ENCODE assay signal across 1 cellular context in the genomic region with DNA sequence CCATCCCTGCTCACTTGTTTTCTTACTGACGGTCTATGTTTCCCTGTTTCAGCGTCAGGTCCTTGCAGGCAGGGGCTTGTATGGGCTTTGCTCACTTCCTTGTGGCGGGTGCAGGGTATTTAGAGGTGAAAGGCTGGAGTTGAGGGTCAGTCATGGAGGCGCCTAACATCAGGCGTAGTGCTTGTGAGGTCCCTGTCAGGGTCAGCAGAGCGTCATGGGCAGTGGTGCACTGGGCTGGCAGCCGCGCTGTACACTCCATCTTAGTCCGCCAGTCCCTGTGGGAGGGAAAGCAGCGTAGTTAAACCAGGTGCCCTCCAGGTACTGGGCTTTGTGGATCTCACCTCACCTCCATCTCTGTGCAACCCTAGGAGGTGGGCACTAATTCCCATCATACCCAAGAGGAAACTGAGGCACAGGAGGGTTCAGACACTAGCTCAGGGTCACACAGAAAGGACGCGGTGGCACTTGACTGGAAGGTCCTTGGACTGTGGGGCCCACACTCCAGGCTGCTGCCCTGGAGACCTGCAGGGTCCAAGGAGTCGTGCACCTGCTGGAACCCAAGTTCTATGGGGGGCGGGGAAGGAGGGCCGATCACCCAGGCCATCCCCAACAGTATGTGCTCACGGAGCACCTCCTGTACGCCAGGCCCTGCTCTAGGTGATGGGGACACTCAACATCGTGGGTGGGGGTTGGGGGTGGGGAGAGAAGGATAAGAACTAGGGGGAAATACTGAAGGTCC.
TF ChIP-seq lines count a peak whose summit lies in the region.

No MANE protein-coding gene starts in this region.

TF ChIP-seq in IMR-90, 13 proteins besides CTCF, POLR2A, EP300 and RAD21:
- no peak for TF ChIP-seq FOS (IDR thresholded peaks at IDR 0.05; ENCODE audit: low read depth, low read length)
- TF ChIP-seq CHD1 (IDR thresholded peaks at IDR 0.05; ENCODE audit: low read depth, low read length), result no peak
- TF ChIP-seq USF2 (IDR thresholded peaks at IDR 0.05; ENCODE audit: low read depth, low read length), result no peak
- no peak for TF ChIP-seq NFE2L2 (IDR thresholded peaks at IDR 0.05; ENCODE audit: low read depth, low read length)
- TF ChIP-seq RCOR1 (IDR thresholded peaks at IDR 0.05; ENCODE audit: insufficient replicate concordance, low read length), result no peak
- TF ChIP-seq RFX5 (IDR thresholded peaks at IDR 0.05; ENCODE audit: low read depth, low read length), result no peak
- no peak for TF ChIP-seq ELK1 (IDR thresholded peaks at IDR 0.05; ENCODE audit: borderline replicate concordance, low read depth, low read length)
- no peak for TF ChIP-seq MAFK (IDR thresholded peaks at IDR 0.05; ENCODE audit: low read depth, low read length)
- no peak for TF ChIP-seq SMC3 (IDR thresholded peaks at IDR 0.05; ENCODE audit: low read depth, low read length)
- TF ChIP-seq MXI1 (IDR thresholded peaks at IDR 0.05; ENCODE audit: borderline replicate concordance, low read depth, low read length), result no peak
- TF ChIP-seq CEBPB (IDR thresholded peaks at IDR 0.05; ENCODE audit: low read depth, low read length), result no peak
- TF ChIP-seq BHLHE40 (IDR thresholded peaks at IDR 0.05; ENCODE audit: low read depth, low read length), result no peak
- TF ChIP-seq MAZ (IDR thresholded peaks at IDR 0.05; ENCODE audit: borderline replicate concordance, low read depth, low read length), result no peak
